10 cellular contexts compared by ENCODE assay signal in the genomic region with DNA sequence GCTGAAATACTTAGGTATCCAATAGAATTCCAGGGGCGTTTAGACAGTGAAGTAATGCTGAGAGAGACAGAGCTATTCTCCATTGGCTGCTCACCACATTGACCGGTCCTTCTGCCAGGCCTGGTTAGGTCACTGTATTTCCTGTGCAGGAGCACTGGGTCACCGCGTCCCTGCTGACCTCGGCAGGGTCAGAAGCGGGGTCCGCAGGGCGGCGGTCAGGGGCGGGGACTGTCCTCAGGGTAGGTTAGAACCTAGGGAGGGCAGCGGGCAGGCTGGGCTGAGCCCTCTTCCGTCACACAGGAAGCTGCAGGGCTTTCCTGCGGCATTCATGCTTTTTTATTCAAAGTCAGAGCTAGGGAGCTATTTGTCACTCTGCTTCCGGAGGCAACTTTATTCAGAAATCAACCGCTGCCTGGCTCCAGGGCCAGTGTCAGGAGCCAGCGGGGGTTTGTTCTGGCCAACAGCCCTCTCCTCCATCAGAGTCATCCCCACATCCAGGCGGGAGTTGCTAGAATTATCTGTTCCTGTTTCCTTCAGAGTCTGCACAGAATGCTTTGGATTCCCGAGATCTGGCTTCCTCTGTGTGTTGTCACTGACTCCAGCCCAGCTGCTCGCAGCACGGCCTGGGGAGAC.
DNase-seq lines count a peak whose midpoint lies in the region; ATAC-seq and TF ChIP-seq lines count a peak whose summit lies in the region.
"Had no signal": no experiment of that assay in that cellular context is flagged by ENCODE, and none has a peak within 500 bp of the region (broad histone marks: within the 10 kb centered on the region; RNA-seq: fewer than 3 reads in every experiment).

No MANE protein-coding gene starts in this region.

- H2BK5ac ChIP-seq in trophoblast cell (ENCODE audit: low read depth, low read length, poor library complexity) = peak overlapping the region; percentile 94

- H4K12ac ChIP-seq in trophoblast cell (ENCODE audit: low read depth, low read length) = peak overlapping the region; percentile 80

- H3K27ac Mint-ChIP-seq in activated CD4-positive, alpha-beta memory T cell treated with anti-CD3 and anti-CD28 coated beads, Interleukin-2, amount 10 ng/mL, durations not matched to agents 7 days and 5 days = no peak overlapping the region

- CTCF ChIA-PET in activated CD4-positive, alpha-beta memory T cell treated with anti-CD3 and anti-CD28 coated beads, Interleukin-2, amount 10 ng/mL, durations not matched to agents 7 days and 5 days (lab: Charles Lee) = interaction anchor here (0.6 to 2.4 kb wide), 3 partner anchors 222 to 291 kb away, joined by 3 to 7 read pairs (median 5); no protein-coding TSS in a partner anchor

- intact Hi-C loops in left ventricle myocardium inferior (cut with micrococcal nuclease) = no loop called here

- peaks cover 10% of the 10 kb centered on the region for H3K4me1 Mint-ChIP-seq in activated CD4-positive, alpha-beta memory T cell treated with anti-CD3 and anti-CD28 coated beads, Interleukin-2, amount 10 ng/mL, durations not matched to agents 7 days and 5 days

- peak overlapping the region; percentile 82 for H2BK120ac ChIP-seq in trophoblast cell (ENCODE audit: insufficient read depth, low read length, poor library complexity)

- no peaks in the 10 kb centered on the region for H3K27me3 Mint-ChIP-seq in activated CD4-positive, alpha-beta memory T cell treated with anti-CD3 and anti-CD28 coated beads, Interleukin-2, amount 10 ng/mL, durations not matched to agents 7 days and 5 days

- H3K4me1 ChIP-seq in ES-I3 (ENCODE audit: insufficient read depth, low read length) (0 out of 2 replicates have a peak, but pooled peaks cover 13% of the 10 kb centered on the region), left ventricle myocardium inferior (peaks cover 7% of the 10 kb centered on the region), trophoblast cell (ENCODE audit: control insufficient read depth in 1 of 2, insufficient read depth in 2 of 2, low read length in 2 of 2) (peaks cover 17 to 27% of the 10 kb centered on the region in 2 experiments)

- H3K4me3 Mint-ChIP-seq in activated CD4-positive, alpha-beta memory T cell treated with anti-CD3 and anti-CD28 coated beads, Interleukin-2, amount 10 ng/mL, durations not matched to agents 7 days and 5 days = no peak overlapping the region

- no peak for TF ChIP-seq CTCF in left ventricle myocardium inferior (IDR thresholded peaks at IDR 0.05; ENCODE audit: borderline replicate concordance)

- POLR2A ChIA-PET in activated CD4-positive, alpha-beta memory T cell treated with anti-CD3 and anti-CD28 coated beads, Interleukin-2, amount 10 ng/mL, durations not matched to agents 7 days and 5 days (lab: Charles Lee) = interaction anchor here (0.9 kb wide), 1 partner anchor 290 kb away, joined by 3 read pairs; no protein-coding TSS in a partner anchor

- H3K9ac ChIP-seq in ES-I3 (ENCODE audit: low read depth, low read length) (peak overlapping the region; percentile 45), trophoblast cell (ENCODE audit: low read length) (no peak overlapping the region)

- no peaks in the 10 kb centered on the region for H3K36me3 Mint-ChIP-seq in activated CD4-positive, alpha-beta memory T cell treated with anti-CD3 and anti-CD28 coated beads, Interleukin-2, amount 10 ng/mL, durations not matched to agents 7 days and 5 days (ENCODE audit: low read depth)

- no peak overlapping the region for H3K23ac ChIP-seq in trophoblast cell (ENCODE audit: low read length)

- H3K4me3 ChIP-seq in left ventricle myocardium inferior (peak overlapping the region; percentile 48), trophoblast cell (ENCODE audit: low read depth, low read length) (no peak overlapping the region)

- peak overlapping the region; percentile 87 for H4K91ac ChIP-seq in trophoblast cell (ENCODE audit: low read depth, low read length)

- H3K27me3 ChIP-seq in left ventricle myocardium inferior (ENCODE audit: low read depth) (no peaks in the 10 kb centered on the region), trophoblast cell (ENCODE audit: insufficient read depth, low read length) (no peaks in the 10 kb centered on the region)

- WGBS in trophoblast cell (ENCODE audit: extremely low coverage, insufficient coverage, insufficient read length) = no CpG with 5 or more reads among the region's 20 CpGs

- H3K27ac ChIP-seq in left ventricle myocardium inferior (replicated peaks) (peak overlapping the region; percentile 79), trophoblast cell (ENCODE audit: low read depth, low read length) (peak overlapping the region; percentile 92)

- peak overlapping the region; percentile 41 for H2BK12ac ChIP-seq in trophoblast cell (ENCODE audit: low read length)

- no peak overlapping the region for H3K4ac ChIP-seq in trophoblast cell (ENCODE audit: low read depth, low read length)

- peak overlapping the region; percentile 78 for H4K8ac ChIP-seq in trophoblast cell (ENCODE audit: low read depth, low read length)

- peak overlapping the region; percentile 65 for H3K14ac ChIP-seq in trophoblast cell (ENCODE audit: low read length)

- peak overlapping the region; percentile 54 for H3K18ac ChIP-seq in trophoblast cell (ENCODE audit: low read length)

- H3K36me3 ChIP-seq in ES-I3 (ENCODE audit: insufficient read depth, low read length) (no peaks in the 10 kb centered on the region), left ventricle myocardium inferior (no peaks in the 10 kb centered on the region), trophoblast cell (ENCODE audit: control insufficient read depth in 1 of 2, insufficient read depth in 2 of 2, low read length in 2 of 2) (no peaks in the 10 kb centered on the region)

- H2AK5ac ChIP-seq in trophoblast cell (ENCODE audit: low read length) = no peak overlapping the region

- H3K79me1 ChIP-seq in trophoblast cell (ENCODE audit: low read length) = peaks cover 26% of the 10 kb centered on the region

- ATAC-seq in HG02970 (IDR thresholded peaks at IDR 0.05; ENCODE audit: low FRiP score, unreplicated experiment) = no peak

- DNase-seq in activated CD4-positive, alpha-beta memory T cell treated with anti-CD3 and anti-CD28 coated beads, Interleukin-2, amount 10 ng/mL, durations not matched to agents 7 days and 5 days = peak; percentile 19
- DNase-seq in left ventricle myocardium inferior (peak; percentile 64), trophoblast cell (peak; percentile 89 to 94), COR-L47 (lab: John Stamatoyannopoulos, UW) (no peak), iPS-NIHi7 (ENCODE audit: extremely low spot score) (no peak), COLO668 (lab: John Stamatoyannopoulos, UW; ENCODE audit: unreplicated experiment) (no peak)
- DNase-seq: Karpas-422, nucleus accumbens had no signal

- H3K9me3 Mint-ChIP-seq in activated CD4-positive, alpha-beta memory T cell treated with anti-CD3 and anti-CD28 coated beads, Interleukin-2, amount 10 ng/mL, durations not matched to agents 7 days and 5 days = peaks cover 4% of the 10 kb centered on the region

- H2AFZ ChIP-seq in trophoblast cell (ENCODE audit: insufficient read depth, low read length, poor library complexity) = peak overlapping the region; percentile 4

- H3K4me2 ChIP-seq in trophoblast cell (ENCODE audit: low read length) = peak overlapping the region; percentile 55

- H3K9me3 ChIP-seq in ES-I3 (ENCODE audit: control insufficient read depth, insufficient read depth, low read length) = no peaks in the 10 kb centered on the region
- no peaks in the 10 kb centered on the region for H3K9me3 ChIP-seq in left ventricle myocardium inferior (replicated peaks)
- H3K9me3 ChIP-seq in trophoblast cell (ENCODE audit: insufficient read depth, low read depth, low read length) = peaks cover 2% of the 10 kb centered on the region

- peaks cover 7% of the 10 kb centered on the region for H3K79me2 ChIP-seq in trophoblast cell (ENCODE audit: control insufficient read depth, insufficient read depth, low read length, poor library complexity)

Comparison
In these comparisons a context has a peak if more than half of its experiments do, and no peak if none do; other contexts are left out.
1. DNase-seq: peak in activated CD4-positive, alpha-beta memory T cell treated with anti-CD3 and anti-CD28 coated beads, Interleukin-2, amount 10 ng/mL, durations not matched to agents 7 days and 5 days (single experiment), left ventricle myocardium inferior (single experiment) and trophoblast cell (2 of 2); none in COR-L47 (single experiment), iPS-NIHi7 (single experiment) and COLO668 (single experiment).